In genomic region chr4:182338731-182339130, GRCh38 we compare ENCODE assay signal across 22 cellular contexts.
DNase-seq lines count a peak whose midpoint lies in the region; ATAC-seq, FAIRE-seq and TF ChIP-seq lines count a peak whose summit lies in the region.
"Had no signal": no experiment of that assay in that cellular context is flagged by ENCODE, and none has a peak within 500 bp of the region (broad histone marks: within the 10 kb centered on the region; RNA-seq: fewer than 3 reads in every experiment).

No MANE protein-coding gene starts in this region.

- DNase-seq in DMS 273 (lab: John Stamatoyannopoulos, UW; ENCODE audit: unreplicated experiment) (peak; percentile 17), DMS 273 treated with DMSO at 0.1 percent for 48 hours (lab: John Stamatoyannopoulos, UW) (no peak), astrocyte of the spinal cord (ENCODE audit: low read depth, low spot score) (peak; percentile 14), kidney epithelial cell (ENCODE audit: low read depth) (peak; percentile 14), posterior vena cava (ENCODE audit: low spot score) (no peak), H54 (ENCODE audit: insufficient read length, low spot score) (no peak)
- DNase-seq: activated CD4-positive, alpha-beta T cell treated with anti-CD3 and anti-CD28 coated beads, Interleukin-2, amount 10 ng/mL, durations not matched to agents 7 days and 5 days; activated CD8-positive, alpha-beta memory T cell treated with anti-CD3 and anti-CD28 coated beads, Interleukin-2, amount 50 U/mL, for 4 hours; AML-193; DMS79; hypothalamus; MG63; NCI-H1417 treated with DMSO at 0.1 percent for 48 hours; NCI-H2081 treated with DMSO at 0.1 percent for 48 hours; trophoblast cell had no signal

- intact Hi-C loops in posterior vena cava (cut with DNase I) = no loop called here

- TF ChIP-seq POLR2A in H54 (IDR thresholded peaks at IDR 0.05; ENCODE audit: low read depth, low read length) = no peak

- no peak overlapping the region for H3K4me3 ChIP-seq in astrocyte of the spinal cord (ENCODE audit: low read depth, low read length)
- no peak overlapping the region for H3K4me3 ChIP-seq in kidney epithelial cell (ENCODE audit: low read depth, low read length)
- H3K4me3 ChIP-seq: ascending aorta, GM12878, MG63 had no signal

- no peak for FAIRE-seq in H54 (lab: Jason Lieb, UNC)
- FAIRE-seq: frontal cortex, GM12878 had no signal

- in situ Hi-C loops in astrocyte of the spinal cord (cut with HindIII; ENCODE audit: low sequenced_read_pairs) = no loop called here

- no peaks in the 10 kb centered on the region for H3K27me3 ChIP-seq in kidney epithelial cell (ENCODE audit: control insufficient read depth, insufficient read depth, low read length)
- H3K27me3 ChIP-seq: ascending aorta, MG63 had no signal

- TF ChIP-seq CTCF in astrocyte of the spinal cord (IDR thresholded peaks at IDR 0.05; ENCODE audit: low read depth, low read length) = no peak
- TF ChIP-seq CTCF in kidney epithelial cell (IDR thresholded peaks at IDR 0.05; ENCODE audit: insufficient read depth, low read length, poor library complexity, severe bottlenecking) = no peak

- no peak for ATAC-seq in GM18907 (IDR thresholded peaks at IDR 0.05; ENCODE audit: unreplicated experiment)
- ATAC-seq in GM21737 (IDR thresholded peaks at IDR 0.05; ENCODE audit: unreplicated experiment) = no peak
- ATAC-seq: activated naive CD4-positive, alpha-beta T cell treated with anti-CD3 and anti-CD28 coated beads, Interleukin-2, amount 50 U/mL, for 72 hours; GM12878 had no signal

- H3K36me3 ChIP-seq in kidney epithelial cell (ENCODE audit: control insufficient read depth, insufficient read depth, low read length) = no peaks in the 10 kb centered on the region
- H3K36me3 ChIP-seq: ascending aorta, MG63, WERI-Rb-1 had no signal

Comparison
In these comparisons a context has a peak if more than half of its experiments do, and no peak if none do; other contexts are left out.
1. DNase-seq: peak in DMS 273 (single experiment), astrocyte of the spinal cord (single experiment) and kidney epithelial cell (single experiment); none in DMS 273 treated with DMSO at 0.1 percent for 48 hours (single experiment), posterior vena cava (single experiment) and H54 (single experiment).